8 cellular contexts compared by ENCODE assay signal in genomic region chr6:125363010-125363359, GRCh38.
DNase-seq lines count a peak whose midpoint lies in the region; ATAC-seq and TF ChIP-seq lines count a peak whose summit lies in the region.

No MANE protein-coding gene starts in this region.

- peaks cover 49% of the 10 kb centered on the region for H3K27me3 ChIP-seq in PC-3 (ENCODE audit: low read length)
- H3K27me3 ChIP-seq in neural cell (ENCODE audit: insufficient read depth, low read depth, low read length), result no peaks in the 10 kb centered on the region

- H3K9me2 ChIP-seq in PC-3 (replicated peaks; ENCODE audit: low read length) (no peaks in the 10 kb centered on the region), neural cell (ENCODE audit: insufficient read depth, low read length) (no peaks in the 10 kb centered on the region)

- peak overlapping the region; percentile 70 for H3K4me2 ChIP-seq in PC-3 (ENCODE audit: low read length)
- peak overlapping the region; percentile 42 for H3K4me2 ChIP-seq in neural cell (ENCODE audit: low read length)

- no TSS peak for BruUV-seq in PC-3 (replicated peaks; lab: Mats Ljungman, UMichigan)

- peak; percentile 46 for ATAC-seq in PC-3
- no peak for ATAC-seq in sciatic nerve

- H3K79me2 ChIP-seq in PC-3 (ENCODE audit: low read length) (no peaks in the 10 kb centered on the region), neural cell (replicated peaks; ENCODE audit: insufficient read depth, low read length) (no peaks in the 10 kb centered on the region)

- TF ChIP-seq EP300 in neural cell (conservative IDR thresholded peaks at IDR 0.05; ENCODE audit: poor library complexity, severe bottlenecking), result no peak

- DNase-seq in AG08395 (ENCODE audit: low spot score) (peak; percentile 25), PC-3 (peak; percentile 44), fibroblast of gingiva (ENCODE audit: low read depth) (peak; percentile 4), sciatic nerve (ENCODE audit: low spot score) (no peak), anterior cingulate cortex (lab: John Stamatoyannopoulos, UW) (no peak), retina (no peak)
- DNase-seq in NK-92 treated with Interleukin-12 subunit alpha and Interleukin-12 subunit beta, amount 100 ng/mL, for 24 hours (lab: John Stamatoyannopoulos, UW), result no peak

- H3K9me3 ChIP-seq in PC-3 (ENCODE audit: low read length), result no peaks in the 10 kb centered on the region
- H3K9me3 ChIP-seq in neural cell (ENCODE audit: low read length), result no peaks in the 10 kb centered on the region

- H3K27ac ChIP-seq in PC-3 (ENCODE audit: low read length) (no peak overlapping the region), neural cell (ENCODE audit: low read length) (peak overlapping the region; percentile 28)

- H3K36me3 ChIP-seq in PC-3 (ENCODE audit: low read depth, low read length) (no peaks in the 10 kb centered on the region), neural cell (ENCODE audit: insufficient read depth, low read length) (no peaks in the 10 kb centered on the region)

- H3K9ac ChIP-seq in PC-3 (ENCODE audit: low read length) (no peak overlapping the region), neural cell (ENCODE audit: low read length) (peak overlapping the region; percentile 60)

- H4K20me1 ChIP-seq in PC-3 (ENCODE audit: low read length) (no peaks in the 10 kb centered on the region), neural cell (ENCODE audit: insufficient read depth) (no peaks in the 10 kb centered on the region)

- TF ChIP-seq CTCF in PC-3 (conservative IDR thresholded peaks at IDR 0.05; ENCODE audit: low read depth, low read length) (no peak), neural cell (IDR thresholded peaks at IDR 0.05; ENCODE audit: poor library complexity, severe bottlenecking) (no peak)

- POLR2A ChIA-PET in PC-3 (lab: Charles Lee; ENCODE audit: unreplicated experiment), result no interaction called here

- H3K4me3 ChIP-seq in PC-3 (ENCODE audit: low read length) (peak overlapping the region; percentile 48; the same call in 1 of the 2 replicates), neural cell (ENCODE audit: low read length) (peak overlapping the region; percentile 64)

- TF ChIP-seq RAD21 in neural cell (conservative IDR thresholded peaks at IDR 0.05), result no peak

- H2AFZ ChIP-seq in PC-3 (ENCODE audit: low read length) (peak overlapping the region; percentile 48), neural cell (ENCODE audit: low read depth, low read length) (peak overlapping the region; percentile 42)

- no peaks in the 10 kb centered on the region; the same call in 1 of the 2 replicates for H3K4me1 ChIP-seq in PC-3 (ENCODE audit: insufficient read depth, low read length)

- CTCF ChIA-PET in PC-3 (lab: Charles Lee), result interaction anchor here (0.5 kb wide), 1 partner anchor 44 kb away, joined by 3 read pairs; no protein-coding TSS in a partner anchor

- intact Hi-C loops in PC-3 (cut with micrococcal nuclease) (no loop called here), sciatic nerve (cut with DNase I) (no loop called here)

- no peaks in the 10 kb centered on the region for H3F3A ChIP-seq in PC-3 (ENCODE audit: low read length, unreplicated experiment)
- no peaks in the 10 kb centered on the region for H3F3A ChIP-seq in neural cell (ENCODE audit: insufficient read depth, low read length, poor library complexity, severe bottlenecking)

TF ChIP-seq in neural cell, 6 proteins besides CTCF, POLR2A, EP300 and RAD21:
- TF ChIP-seq POLR2AphosphoS5 (IDR thresholded peaks at IDR 0.05) (no peak), TAF1 (IDR thresholded peaks at IDR 0.05; ENCODE audit: low read depth) (no peak), REST (IDR thresholded peaks at IDR 0.05; ENCODE audit: borderline replicate concordance) (no peak), MXI1 (conservative IDR thresholded peaks at IDR 0.05; ENCODE audit: poor library complexity, severe bottlenecking) (no peak), SMC3 (conservative IDR thresholded peaks at IDR 0.05; ENCODE audit: poor library complexity) (no peak), EZH2 (IDR thresholded peaks at IDR 0.05; ENCODE audit: borderline replicate concordance, insufficient read depth, low read length, poor library complexity, severe bottlenecking) (no peak)

Comparison
In these comparisons a context has a peak if more than half of its experiments do, and no peak if none do; other contexts are left out.
1. DNase-seq: peak in AG08395 (single experiment), PC-3 (single experiment) and fibroblast of gingiva (single experiment); none in sciatic nerve (single experiment), anterior cingulate cortex (0 of 58), NK-92 treated with Interleukin-12 subunit alpha and Interleukin-12 subunit beta, amount 100 ng/mL, for 24 hours (single experiment) and retina (single experiment).